24 cellular contexts compared by ENCODE assay signal in genomic region chr16:27421961-27422740, GRCh38. TPM values are rescaled to one million over a fixed set of nuclear protein-coding genes. Genes with fewer than 3 reads are reported as not detected.
DNase-seq lines count a peak whose midpoint lies in the region; ATAC-seq and TF ChIP-seq lines count a peak whose summit lies in the region.
"Had no signal": no experiment of that assay in that cellular context is flagged by ENCODE, and none has a peak within 500 bp of the region (broad histone marks: within the 10 kb centered on the region; RNA-seq: fewer than 3 reads in every experiment).

No MANE protein-coding gene starts in this region.

- ATAC-seq in WTC11 (no peak), naive B cell (ENCODE audit: low read depth in 2 of 2) (no peak), HG03457 (IDR thresholded peaks at IDR 0.05; ENCODE audit: unreplicated experiment) (no peak)
- ATAC-seq: activated T-helper 17 cell treated with anti-CD3 and anti-CD28 coated beads, Interleukin-2, amount 50 U/mL, for 72 hours; left cardiac atrium; Panc1; stimulated activated memory B cell treated with anti-CD40 and anti-IgM and Interleukin-4, amounts not matched to agents 10 μg/mL and 1 μg/mL and 100 μg/mL, for 72 hours had no signal

- TF ChIP-seq CTCF in WTC11 (IDR thresholded peaks at IDR 0.05): no peak

- peaks cover 43% of the 10 kb centered on the region for H3K4me1 Mint-ChIP-seq in activated naive CD4-positive, alpha-beta T cell treated with anti-CD3 and anti-CD28 coated beads, Interleukin-2, amount 10 ng/mL, durations not matched to agents 7 days and 5 days
- H3K4me1 Mint-ChIP-seq in WTC11 (no peaks in the 10 kb centered on the region), naive B cell (peaks cover 31 to 50% (median 44%) of the 10 kb centered on the region in 3 donors)
- H3K4me1 Mint-ChIP-seq: H9 had no signal

- peaks cover 86% of the 10 kb centered on the region for H3K36me3 Mint-ChIP-seq in activated naive CD4-positive, alpha-beta T cell treated with anti-CD3 and anti-CD28 coated beads, Interleukin-2, amount 10 ng/mL, durations not matched to agents 7 days and 5 days
- peaks cover 17% of the 10 kb centered on the region for H3K36me3 Mint-ChIP-seq in WTC11
- H3K36me3 Mint-ChIP-seq in naive B cell: peaks cover 29 to 52% of the 10 kb centered on the region in 2 donors

- no peak overlapping the region for H3K4me3 Mint-ChIP-seq in activated naive CD4-positive, alpha-beta T cell treated with anti-CD3 and anti-CD28 coated beads, Interleukin-2, amount 10 ng/mL, durations not matched to agents 7 days and 5 days
- no peak overlapping the region for H3K4me3 Mint-ChIP-seq in WTC11
- peak overlapping the region in 1 of 8 donors; percentile 30 for H3K4me3 Mint-ChIP-seq in naive B cell
- H3K4me3 Mint-ChIP-seq: activated T-helper 17 cell treated with anti-CD3 and anti-CD28 coated beads, Interleukin-2, amount 50 U/mL, for 72 hours; dendritic cell treated with granulocyte-macrophage colony-stimulating factor and Interleukin-4, amounts not matched to agents 40 ng/mL and 50 ng/mL, for 4 days; H9; memory B cell; stimulated activated memory B cell treated with anti-CD40 and anti-IgM and Interleukin-4, amounts not matched to agents 10 μg/mL and 1 μg/mL and 100 μg/mL, for 72 hours; T-helper 2 cell treated with Interferon-gamma antibody and Interleukin-4, amounts not matched to agents 5 μg/mL and 100 μg/mL, for 36 hours had no signal

- peak overlapping the region; percentile 34 for H3K27ac Mint-ChIP-seq in activated naive CD4-positive, alpha-beta T cell treated with anti-CD3 and anti-CD28 coated beads, Interleukin-2, amount 10 ng/mL, durations not matched to agents 7 days and 5 days
- H3K27ac Mint-ChIP-seq in WTC11 (no peak overlapping the region), naive B cell (peak overlapping the region in 4 of 6 donors; percentile 63 to 89 (median 77))
- H3K27ac Mint-ChIP-seq: activated T-helper 17 cell treated with anti-CD3 and anti-CD28 coated beads, Interleukin-2, amount 50 U/mL, for 72 hours; dendritic cell treated with granulocyte-macrophage colony-stimulating factor and Interleukin-4, amounts not matched to agents 40 ng/mL and 50 ng/mL, for 4 days; H9; memory B cell; stimulated activated memory B cell treated with anti-CD40 and anti-IgM and Interleukin-4, amounts not matched to agents 10 μg/mL and 1 μg/mL and 100 μg/mL, for 72 hours; T-helper 2 cell treated with Interferon-gamma antibody and Interleukin-4, amounts not matched to agents 5 μg/mL and 100 μg/mL, for 36 hours had no signal

- CTCF ChIA-PET in activated naive CD4-positive, alpha-beta T cell treated with anti-CD3 and anti-CD28 coated beads, Interleukin-2, amount 10 ng/mL, durations not matched to agents 7 days and 5 days (lab: Charles Lee): interaction anchor here (0.6 to 0.9 kb wide), 3 partner anchors 47 to 54 kb away, joined by 3 to 4 read pairs (median 3); no protein-coding TSS in a partner anchor
- CTCF ChIA-PET in WTC11 (lab: Charles Lee): no interaction called here

- H3K9me3 Mint-ChIP-seq in activated naive CD4-positive, alpha-beta T cell treated with anti-CD3 and anti-CD28 coated beads, Interleukin-2, amount 10 ng/mL, durations not matched to agents 7 days and 5 days: peaks cover 30% of the 10 kb centered on the region
- H3K9me3 Mint-ChIP-seq in WTC11 (peaks cover 53% of the 10 kb centered on the region), naive B cell (peaks cover 5 to 28% (median 19%) of the 10 kb centered on the region in 7 donors)

- DNase-seq in activated naive CD4-positive, alpha-beta T cell treated with anti-CD3 and anti-CD28 coated beads, Interleukin-2, amount 10 ng/mL, durations not matched to agents 7 days and 5 days: no peak
- no peak for DNase-seq in activated naive CD4-positive, alpha-beta T cell treated with Interleukin-2 at 50 U/mL for 16 hours
- DNase-seq in NAMALWA (ENCODE audit: low spot score) (peak; percentile 30), WTC11 (ENCODE audit: low spot score) (no peak), naive B cell (no peak), kidney tubule cell (ENCODE audit: low spot score) (no peak)
- DNase-seq: activated CD4-positive, CD25-positive, alpha-beta regulatory T cell; H9; KG1; left cardiac atrium; NCI-H1048; NCI-H1930; NCI-H226; NCI-H82 had no signal

- H3K27me3 Mint-ChIP-seq in activated naive CD4-positive, alpha-beta T cell treated with anti-CD3 and anti-CD28 coated beads, Interleukin-2, amount 10 ng/mL, durations not matched to agents 7 days and 5 days: no peaks in the 10 kb centered on the region
- H3K27me3 Mint-ChIP-seq in WTC11 (ENCODE audit: low read depth): 0 out of 2 replicates have a peak, but pooled peaks cover 3% of the 10 kb centered on the region
- no peaks in the 10 kb centered on the region for H3K27me3 Mint-ChIP-seq in naive B cell
- H3K27me3 Mint-ChIP-seq: activated T-helper 17 cell treated with anti-CD3 and anti-CD28 coated beads, Interleukin-2, amount 50 U/mL, for 72 hours; dendritic cell treated with granulocyte-macrophage colony-stimulating factor and Interleukin-4, amounts not matched to agents 40 ng/mL and 50 ng/mL, for 4 days; memory B cell; stimulated activated memory B cell treated with anti-CD40 and anti-IgM and Interleukin-4, amounts not matched to agents 10 μg/mL and 1 μg/mL and 100 μg/mL, for 72 hours had no signal

- POLR2A ChIA-PET in WTC11 (lab: Charles Lee): no interaction called here

TF ChIP-seq in WTC11, 78 proteins besides CTCF, POLR2A, EP300 and RAD21:
- TF ChIP-seq ZNF281 (CRISPR knock-in tag; IDR thresholded peaks at IDR 0.05) (no peak), RELA (CRISPR knock-in tag; IDR thresholded peaks at IDR 0.05; ENCODE audit: borderline replicate concordance) (no peak), ARID4B (CRISPR knock-in tag; IDR thresholded peaks at IDR 0.05; ENCODE audit: borderline replicate concordance) (no peak), ZNF423 (CRISPR knock-in tag; IDR thresholded peaks at IDR 0.05) (no peak), NR3C1 (CRISPR knock-in tag; conservative IDR thresholded peaks at IDR 0.05; ENCODE audit: low read depth) (no peak), ZNF121 (CRISPR knock-in tag; IDR thresholded peaks at IDR 0.05) (no peak), ZNF317 (CRISPR knock-in tag; IDR thresholded peaks at IDR 0.05; ENCODE audit: borderline replicate concordance, low read depth) (peak; percentile 92)

RNA-seq across cellular contexts. Expression of gene IL21R, which starts 20.2 kb away (rescaled TPM):
- 0.27 to 0.70 TPM (median 0.32 TPM) in 3 replicates for total RNA-seq in WTC11 (2021)
- polyA plus RNA-seq in naive B cell (ENCODE audit: low read depth in 6 of 6): 100 to 1,000 TPM in 1 of 6 donors, 10 to 100 TPM in 5; 47.9 to 118 (median 74.5) TPM
- total RNA-seq: cardiac muscle cell, HT-29, smooth muscle cell had no signal
- polyA plus RNA-seq: cardiac muscle cell, smooth muscle cell had no signal
